In the genomic region with DNA sequence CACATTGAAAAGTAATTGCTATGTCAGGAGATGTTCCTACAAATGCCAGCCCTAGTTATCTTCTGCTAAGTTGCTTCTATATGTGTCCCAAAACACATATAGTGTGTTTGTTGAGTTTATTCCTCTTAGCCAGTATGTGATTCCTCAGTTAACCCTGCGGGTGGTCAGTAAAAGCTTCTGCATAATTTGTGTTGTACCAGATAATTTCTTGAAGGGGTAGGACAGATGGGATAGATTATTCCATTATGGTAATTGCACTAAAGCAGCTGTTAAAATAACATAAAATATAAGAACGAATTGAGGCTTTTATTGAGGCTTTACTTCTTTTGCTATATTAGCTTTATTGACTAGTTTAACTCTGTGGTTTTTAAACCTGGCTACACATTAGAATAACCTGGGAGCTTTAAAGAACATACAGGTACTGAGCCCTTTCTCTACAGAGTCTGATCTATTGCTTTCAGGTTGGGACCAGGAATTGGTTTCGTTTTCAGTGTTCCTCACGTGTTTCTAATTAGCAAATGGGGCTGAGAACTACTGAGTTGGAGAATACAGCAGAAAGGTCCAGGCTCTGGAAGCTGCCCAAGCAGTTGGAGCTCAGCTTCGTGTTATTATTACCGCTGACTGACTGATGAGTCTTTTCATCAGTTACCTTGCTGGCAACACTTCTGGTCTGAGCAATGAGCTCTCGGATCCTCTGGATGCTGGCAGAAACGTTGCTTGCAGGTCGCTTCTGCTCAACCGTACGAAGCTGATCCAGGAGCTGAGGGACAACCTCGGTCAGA, we compare ENCODE assay signal across 15 cellular contexts. TPM values are rescaled to one million over a fixed set of nuclear protein-coding genes. Genes with fewer than 3 reads are reported as not detected.
DNase-seq lines count a peak whose midpoint lies in the region; FAIRE-seq and TF ChIP-seq lines count a peak whose summit lies in the region.
"Had no signal": no experiment of that assay in that cellular context is flagged by ENCODE, and none has a peak within 500 bp of the region (broad histone marks: within the 10 kb centered on the region; RNA-seq: fewer than 3 reads in every experiment).

No MANE protein-coding gene starts in this region.

- H3K9me3 ChIP-seq in small intestine (ENCODE audit: control insufficient read depth, low read depth) = no peaks in the 10 kb centered on the region

- in situ Hi-C loops in astrocyte of the spinal cord (cut with HindIII; ENCODE audit: low sequenced_read_pairs) = no loop called here

- H3K27ac ChIP-seq in small intestine (ENCODE audit: low read depth in 1 of 2, low read length in 1 of 2) = no peak overlapping the region

- TF ChIP-seq CTCF in astrocyte of the spinal cord (IDR thresholded peaks at IDR 0.05; ENCODE audit: low read depth, low read length) = no peak

- H3K4me3 ChIP-seq in astrocyte of the spinal cord (ENCODE audit: low read depth, low read length) = no peak overlapping the region
- H3K4me3 ChIP-seq in small intestine (ENCODE audit: low read depth in 1 of 2, low read length in 2 of 2) = no peak overlapping the region

- no peak for FAIRE-seq in small intestine (lab: Jason Lieb, UNC)

- H3K4me1 ChIP-seq in small intestine (ENCODE audit: control insufficient read depth in 2 of 2, insufficient read depth in 1 of 2, low read depth in 1 of 2, low read length in 1 of 2) = no peaks in the 10 kb centered on the region

- H3K36me3 ChIP-seq in small intestine (ENCODE audit: control insufficient read depth in 2 of 2, insufficient read depth in 2 of 2, low read length in 2 of 2) = no peaks in the 10 kb centered on the region

- H3K27me3 ChIP-seq in small intestine (ENCODE audit: control insufficient read depth in 2 of 2, insufficient read depth in 2 of 2, low read length in 2 of 2) = no peaks in the 10 kb centered on the region

- DNase-seq in GM03348 (ENCODE audit: low spot score) (peak; percentile 19), NCI-H2029 (lab: John Stamatoyannopoulos, UW) (peak; percentile 85), astrocyte of the spinal cord (ENCODE audit: low read depth, low spot score) (peak; percentile 8), small intestine (peak; percentile 40), glomerular visceral epithelial cell (ENCODE audit: extremely low spot score) (no peak), NOMO-1 (lab: John Stamatoyannopoulos, UW; ENCODE audit: unreplicated experiment in 2 of 2) (no peak), activated gamma-delta T cell (lab: John Stamatoyannopoulos, UW) (no peak)
- DNase-seq: activated CD8-positive, alpha-beta memory T cell treated with anti-CD3 and anti-CD28 coated beads, Interleukin-2, amount 10 ng/mL, durations not matched to agents 7 days and 5 days; activated naive CD8-positive, alpha-beta T cell treated with anti-CD3 and anti-CD28 coated beads, Interleukin-2, amount 10 ng/mL, durations not matched to agents 7 days and 5 days; GF-D8; GOT3; head of caudate nucleus; KG1; occipital lobe; stimulated activated CD4-positive, alpha-beta T cell treated with anti-CD3 and anti-CD28 coated beads, Interleukin-15, amount 100 ng/mL, for 24 hours had no signal

- WGBS in small intestine, 3 donors = 69 to 81% (median 76%) methylated on average over 12 of the region's 12 CpGs

RNA-seq across cellular contexts. Expression of a gene that starts 56.9 kb away (rescaled TPM):
- polyA plus RNA-seq in small intestine = 1 to 10 TPM in 2 of 3 donors, not detected in 1; 5.3 to 7.6 TPM

RNA-seq across cellular contexts. Expression of a gene that starts 57.1 kb away (rescaled TPM):
- 10 to 100 TPM in 1 of 3 donors, 1 to 10 TPM in 2; 4.9 to 13.6 (median 6.0) TPM for polyA plus RNA-seq in small intestine

Comparison
In these comparisons a context has a peak if more than half of its experiments do, and no peak if none do; other contexts are left out.
1. DNase-seq: peak in GM03348 (single experiment), NCI-H2029 (single experiment), astrocyte of the spinal cord (single experiment) and small intestine (single experiment); none in glomerular visceral epithelial cell (single experiment), NOMO-1 (0 of 2) and activated gamma-delta T cell (single experiment).